1 cellular context compared by ENCODE assay signal in the genomic region with DNA sequence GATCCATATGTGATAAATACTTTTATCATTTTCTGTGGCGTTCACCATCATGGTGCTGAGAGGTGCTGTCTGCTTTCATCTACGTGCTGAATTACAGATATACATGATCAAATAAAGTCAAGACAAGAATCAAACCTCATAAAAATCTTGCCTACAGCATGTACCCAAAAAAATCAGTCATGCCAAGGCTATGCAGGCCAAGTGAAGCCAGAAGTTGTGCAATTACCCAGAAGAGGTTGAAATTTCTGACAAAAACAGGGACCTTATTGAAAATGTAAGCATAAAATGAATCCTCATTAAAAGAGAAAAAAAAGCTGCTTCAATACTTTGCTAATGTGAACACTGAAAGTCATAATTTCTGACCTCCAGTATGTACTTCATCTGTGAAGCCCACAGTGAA.
TF ChIP-seq lines count a peak whose summit lies in the region.

No MANE protein-coding gene starts in this region.

TF ChIP-seq in IMR-90, 13 proteins besides CTCF, POLR2A, EP300 and RAD21:
- TF ChIP-seq, protein P1, sequence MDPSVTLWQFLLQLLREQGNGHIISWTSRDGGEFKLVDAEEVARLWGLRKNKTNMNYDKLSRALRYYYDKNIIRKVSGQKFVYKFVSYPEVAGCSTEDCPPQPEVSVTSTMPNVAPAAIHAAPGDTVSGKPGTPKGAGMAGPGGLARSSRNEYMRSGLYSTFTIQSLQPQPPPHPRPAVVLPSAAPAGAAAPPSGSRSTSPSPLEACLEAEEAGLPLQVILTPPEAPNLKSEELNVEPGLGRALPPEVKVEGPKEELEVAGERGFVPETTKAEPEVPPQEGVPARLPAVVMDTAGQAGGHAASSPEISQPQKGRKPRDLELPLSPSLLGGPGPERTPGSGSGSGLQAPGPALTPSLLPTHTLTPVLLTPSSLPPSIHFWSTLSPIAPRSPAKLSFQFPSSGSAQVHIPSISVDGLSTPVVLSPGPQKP (IDR thresholded peaks at IDR 0.05; ENCODE audit: borderline replicate concordance, low read depth, low read length): no peak
- TF ChIP-seq CEBPB (IDR thresholded peaks at IDR 0.05; ENCODE audit: low read depth, low read length): peak; percentile 68
